In genomic region chr16:80226499-80226898, GRCh38 we compare ENCODE assay signal across 8 cellular contexts.
"Had no signal": no experiment of that assay in that cellular context is flagged by ENCODE, and none has a peak within 500 bp of the region (broad histone marks: within the 10 kb centered on the region; RNA-seq: fewer than 3 reads in every experiment).

No MANE protein-coding gene starts in this region.

- H3K4me3 ChIP-seq: K562 had no signal

- FAIRE-seq: HTR-8/SVneo, K562 had no signal

- H3K36me3 Mint-ChIP-seq: IgD-negative memory B cell had no signal

- DNase-seq: IMR-90, KBM-7, KG1 had no signal

- H3K4me2 ChIP-seq: KMS-11 had no signal

- H3K27me3 Mint-ChIP-seq: IgD-negative memory B cell had no signal

- H3K4me3 Mint-ChIP-seq: IgD-negative memory B cell had no signal

- H3K9ac ChIP-seq: KMS-11 had no signal

- ATAC-seq: K562 had no signal

- H3K27ac Mint-ChIP-seq: IgD-negative memory B cell had no signal

- H3K27ac ChIP-seq: HL-60, KMS-11 had no signal
